Comparison of ENCODE assay signal across 8 cellular contexts in the genomic region with DNA sequence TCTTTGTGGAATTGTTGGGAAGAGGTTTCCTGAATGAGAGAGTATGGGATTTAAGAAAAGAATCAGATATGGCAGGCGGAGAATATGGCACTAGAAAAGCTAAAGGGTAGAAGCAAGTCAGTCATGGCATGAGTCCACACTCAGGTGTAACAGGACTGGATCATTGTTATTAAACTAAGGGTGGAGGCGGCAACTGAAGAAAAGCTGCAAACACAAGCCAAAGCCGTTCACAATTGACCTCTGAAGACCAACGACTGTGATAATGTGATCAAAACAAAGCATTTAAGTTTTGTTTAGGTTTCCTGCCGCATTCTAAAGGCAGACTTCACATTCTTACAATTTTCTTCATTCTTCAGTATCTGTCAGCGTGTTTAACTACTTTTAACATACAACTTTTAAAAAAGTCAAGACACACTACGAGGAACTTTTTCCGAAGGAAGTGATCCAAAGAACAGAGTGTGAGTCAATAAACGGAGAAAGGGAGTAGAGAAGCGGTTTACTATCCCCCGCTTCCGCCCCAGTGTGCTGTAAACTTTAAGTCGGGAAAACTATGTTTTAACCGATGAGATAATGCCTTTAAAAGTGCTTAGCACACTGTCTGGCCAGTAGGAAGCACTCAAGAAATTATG.
DNase-seq lines count a peak whose midpoint lies in the region; ATAC-seq and TF ChIP-seq lines count a peak whose summit lies in the region.

No MANE protein-coding gene starts in this region.

- no peaks in the 10 kb centered on the region for H3K27me3 Mint-ChIP-seq in nephron progenitor cell (ENCODE audit: low read depth, poor library complexity)

- H3K9me3 Mint-ChIP-seq in nephron progenitor cell, result no peaks in the 10 kb centered on the region

- no peaks in the 10 kb centered on the region for H3K36me3 Mint-ChIP-seq in nephron progenitor cell (ENCODE audit: low read depth)

- peak; percentile 4 for DNase-seq in activated T-cell treated with anti-CD3 and anti-CD28 coated beads for 24 hours (ENCODE audit: low read depth)
- DNase-seq in activated T-cell treated with anti-CD3 and anti-CD28 coated beads, Interleukin-2, amount 50 U/mL, for 1 hour, result no peak
- DNase-seq in activated CD4-positive, alpha-beta T cell treated with anti-CD3 and anti-CD28 coated beads for 48 hours, result peak; percentile 36
- DNase-seq in fibroblast of gingiva (ENCODE audit: low read depth), result peak; percentile 64
- DNase-seq in nephron progenitor cell, result no peak
- DNase-seq in NCI-H774 (lab: John Stamatoyannopoulos, UW), result no peak

- ATAC-seq in HG03565 (IDR thresholded peaks at IDR 0.05; ENCODE audit: unreplicated experiment) (peak; percentile 3), HG02938 (IDR thresholded peaks at IDR 0.05; ENCODE audit: unreplicated experiment) (no peak)

- H3K27ac Mint-ChIP-seq in nephron progenitor cell, result peak overlapping the region; percentile 55

- peak overlapping the region; percentile 80 for H3K4me3 Mint-ChIP-seq in nephron progenitor cell

- H3K4me1 Mint-ChIP-seq in nephron progenitor cell, result peaks cover 67% of the 10 kb centered on the region

- TF ChIP-seq CTCF in nephron progenitor cell (IDR thresholded peaks at IDR 0.05), result no peak

Comparison
In these comparisons a context has a peak if more than half of its experiments do, and no peak if none do; other contexts are left out.
1. DNase-seq: peak in activated T-cell treated with anti-CD3 and anti-CD28 coated beads for 24 hours (single experiment), activated CD4-positive, alpha-beta T cell treated with anti-CD3 and anti-CD28 coated beads for 48 hours (single experiment) and fibroblast of gingiva (single experiment); none in activated T-cell treated with anti-CD3 and anti-CD28 coated beads, Interleukin-2, amount 50 U/mL, for 1 hour (single experiment), nephron progenitor cell (single experiment) and NCI-H774 (single experiment).